Comparison of ENCODE assay signal across 1 cellular context in the genomic region with DNA sequence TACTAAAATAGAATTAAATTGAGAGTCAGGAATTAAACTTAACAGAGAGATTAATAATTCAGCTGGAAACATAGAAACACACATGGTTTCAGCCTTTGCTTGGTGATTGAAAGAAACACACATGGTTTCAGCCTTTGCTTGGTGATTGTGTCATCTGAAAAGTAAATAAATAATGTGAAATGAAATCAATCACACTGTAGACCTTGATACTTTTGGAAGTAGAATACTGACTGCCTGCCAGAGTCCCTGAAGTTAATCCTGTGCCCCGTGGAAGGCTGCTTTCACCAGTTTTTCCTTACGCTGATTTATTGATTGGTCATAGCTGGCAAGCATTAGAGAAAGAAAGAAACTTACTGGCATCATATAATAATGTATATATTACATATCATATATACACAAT.
TF ChIP-seq lines count a peak whose summit lies in the region.

No MANE protein-coding gene starts in this region.

TF ChIP-seq in HepG2, 621 proteins besides CTCF, POLR2A, EP300 and RAD21 (continued from another document):
- TF ChIP-seq, protein P1, sequence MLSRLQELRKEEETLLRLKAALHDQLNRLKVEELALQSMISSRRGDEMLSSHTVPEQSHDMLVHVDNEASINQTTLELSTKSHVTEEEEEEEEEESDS (CRISPR knock-in tag; IDR thresholded peaks at IDR 0.05; ENCODE audit: borderline replicate concordance) = no peak
- TF ChIP-seq, protein P2, sequence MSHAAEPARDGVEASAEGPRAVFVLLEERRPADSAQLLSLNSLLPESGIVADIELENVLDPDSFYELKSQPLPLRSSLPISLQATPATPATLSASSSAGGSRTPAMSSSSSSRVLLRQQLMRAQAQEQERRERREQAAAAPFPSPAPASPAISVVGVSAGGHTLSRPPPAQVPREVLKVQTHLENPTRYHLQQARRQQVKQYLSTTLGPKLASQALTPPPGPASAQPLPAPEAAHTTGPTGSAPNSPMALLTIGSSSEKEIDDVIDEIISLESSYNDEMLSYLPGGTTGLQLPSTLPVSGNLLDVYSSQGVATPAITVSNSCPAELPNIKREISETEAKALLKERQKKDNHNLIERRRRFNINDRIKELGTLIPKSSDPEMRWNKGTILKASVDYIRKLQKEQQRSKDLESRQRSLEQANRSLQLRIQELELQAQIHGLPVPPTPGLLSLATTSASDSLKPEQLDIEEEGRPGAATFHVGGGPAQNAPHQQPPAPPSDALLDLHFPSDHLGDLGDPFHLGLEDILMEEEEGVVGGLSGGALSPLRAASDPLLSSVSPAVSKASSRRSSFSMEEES (CRISPR knock-in tag; IDR thresholded peaks at IDR 0.05) = no peak
- no peak for TF ChIP-seq ZNF569 (CRISPR knock-in tag; IDR thresholded peaks at IDR 0.05; ENCODE audit: borderline replicate concordance)
